ENCODE assay signal across 27 cellular contexts in the genomic region with DNA sequence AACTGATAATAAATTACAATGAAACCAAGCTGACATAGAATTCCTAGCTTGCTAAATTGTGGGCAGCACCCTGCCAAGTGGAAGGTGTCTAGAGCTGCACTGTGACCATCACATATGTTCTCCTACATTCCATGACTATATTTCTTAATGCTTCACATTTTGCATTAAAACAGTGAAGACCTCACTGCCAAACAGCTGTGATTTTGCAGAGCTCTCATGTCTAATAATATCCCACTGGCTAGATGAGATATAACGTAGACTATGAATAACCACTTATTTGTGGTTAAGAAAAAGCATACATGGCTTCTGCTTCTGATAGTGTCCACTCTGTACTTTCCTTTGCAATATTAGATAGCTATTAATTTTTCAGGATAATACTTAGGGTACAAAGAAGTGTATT.
"Had no signal": no experiment of that assay in that cellular context is flagged by ENCODE, and none has a peak within 500 bp of the region (broad histone marks: within the 10 kb centered on the region; RNA-seq: fewer than 3 reads in every experiment).

No MANE protein-coding gene starts in this region.

- H3K4me3 ChIP-seq: adrenal gland, heart right ventricle, lower lobe of right lung, skin epidermis, thoracic aorta, uterus had no signal

- ATAC-seq: esophagus mucosa; heart right ventricle; left lobe of liver; lower lobe of right lung; natural killer cell treated with Interleukin-12 subunit alpha and Interleukin-12 subunit beta and Interleukin-15 and Interleukin-18, amount 100 ng/mL, for 72 hours; right cardiac atrium; stimulated activated naive CD8-positive, alpha-beta T cell treated with anti-CD3 and anti-CD28 coated beads, Interleukin-15, Interleukin-2, amounts not matched to agents 100 U/mL and 50 U/mL, for 24 hours had no signal

- H3K27me3 ChIP-seq: adrenal gland, heart right ventricle, uterus had no signal

- DNase-seq: activated CD4-positive, alpha-beta T cell treated with anti-CD3 and anti-CD28 coated beads for 4 hours; activated CD4-positive, alpha-beta T cell treated with anti-CD3 and anti-CD28 coated beads, Interleukin-2, amount 50 U/mL, for 48 hours; activated CD8-positive, alpha-beta memory T cell treated with anti-CD3 and anti-CD28 coated beads, Interleukin-2, amount 50 U/mL, for 4 hours; activated effector memory CD4-positive, alpha-beta T cell treated with anti-CD3 and anti-CD28 coated beads, Interleukin-2, amount 50 U/mL, for 16 hours; activated naive CD4-positive, alpha-beta T cell treated with anti-CD3 and anti-CD28 coated beads for 36 hours; activated naive CD8-positive, alpha-beta T cell treated with anti-CD3 and anti-CD28 coated beads for 36 hours; activated T-cell treated with anti-CD3 and anti-CD28 coated beads, Interleukin-2, amount 50 U/mL, for 1 hour; adrenal gland; aorta; endodermal cell; foreskin fibroblast; heart right ventricle; kidney glomerular epithelial cell; lower lobe of right lung; mesenchymal stem cell; right cardiac atrium; stimulated activated CD4-positive, alpha-beta T cell treated with anti-CD3 and anti-CD28 coated beads, Interleukin-12 subunit alpha, Interleukin-12 subunit beta, amount 100 ng/mL, for 4 hours; stimulated activated CD4-positive, alpha-beta T cell treated with anti-CD3 and anti-CD28 coated beads, Interleukin-4, amount 100 ng/mL, for 1 hour; stimulated activated naive CD8-positive, alpha-beta T cell treated with anti-CD3 and anti-CD28 coated beads, Interleukin-15, Interleukin-2, amounts not matched to agents 100 U/mL and 50 U/mL, for 24 hours; T-helper 9 cell; uterus had no signal

- H3K27ac ChIP-seq: adrenal gland, heart right ventricle, lower lobe of right lung, skin epidermis, thoracic aorta, uterus, VCaP had no signal

- H3K4me1 ChIP-seq: adrenal gland, heart right ventricle, lower lobe of right lung, uterus had no signal

- H3K36me3 ChIP-seq: adrenal gland, heart right ventricle, lower lobe of right lung, thoracic aorta, uterus had no signal

- H3K9me3 ChIP-seq: adrenal gland, lower lobe of right lung, thoracic aorta had no signal
